Comparison of ENCODE assay signal across 8 cellular contexts in the genomic region with DNA sequence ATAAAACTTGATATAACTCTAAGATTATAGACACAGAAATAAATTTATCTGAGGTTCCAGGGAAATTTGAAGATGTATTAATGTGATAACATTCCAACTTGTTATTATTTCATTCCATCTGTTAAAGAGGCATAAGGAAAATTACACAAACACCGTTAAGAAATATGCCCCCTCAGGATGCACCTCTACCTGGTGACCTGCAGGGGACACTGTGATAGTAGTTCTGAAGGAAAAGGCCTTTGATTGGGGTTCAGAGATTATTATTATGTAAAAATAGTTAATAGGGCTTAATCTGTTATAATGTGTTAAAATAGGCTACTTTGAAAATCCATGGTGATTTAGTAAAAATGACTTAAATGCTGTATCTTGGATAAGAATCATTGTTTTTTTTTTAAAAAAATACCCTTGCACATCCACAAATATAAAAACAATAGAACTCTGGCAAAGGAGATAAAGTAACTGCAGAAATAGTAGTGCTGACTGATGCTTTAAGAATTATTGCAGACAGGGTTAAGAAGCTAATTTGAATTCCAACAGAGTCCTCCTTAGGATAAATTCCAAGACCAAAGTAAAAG. TPM values are rescaled to one million over a fixed set of nuclear protein-coding genes. Genes with fewer than 3 reads are reported as not detected.
A peak's percentile ranks its signal among the peaks of the same experiment; 100 is the strongest.
DNase-seq lines count a peak whose midpoint lies in the region; ATAC-seq and TF ChIP-seq lines count a peak whose summit lies in the region.

No MANE protein-coding gene starts in this region.

- ATAC-seq in HG02870 (IDR thresholded peaks at IDR 0.05; ENCODE audit: unreplicated experiment), result peak; percentile 78

- H3K27me3 ChIP-seq in Peyer's patch (no peaks in the 10 kb centered on the region), esophagus squamous epithelium (no peaks in the 10 kb centered on the region), smooth muscle cell (ENCODE audit: low read depth) (no peaks in the 10 kb centered on the region)

- H3K9me3 ChIP-seq in Peyer's patch (no peaks in the 10 kb centered on the region), esophagus squamous epithelium (no peaks in the 10 kb centered on the region), smooth muscle cell (replicated peaks; ENCODE audit: low read depth) (no peaks in the 10 kb centered on the region)

- no peak overlapping the region for H2AFZ ChIP-seq in smooth muscle cell (ENCODE audit: low read depth)

- 0 to 2% methylated on average over 1 of the region's 1 CpG for WGBS in esophagus squamous epithelium, 2 donors
- WGBS in smooth muscle cell (ENCODE audit: low lambda C conversion rate), result 27% methylated on average over 1 of the region's 1 CpG

- H3K27ac ChIP-seq in Peyer's patch (no peak overlapping the region), esophagus squamous epithelium (no peak overlapping the region), smooth muscle cell (ENCODE audit: low read depth) (no peak overlapping the region), coronary artery (no peak overlapping the region)

- H3F3A ChIP-seq in smooth muscle cell (ENCODE audit: low read depth), result no peaks in the 10 kb centered on the region

- no peak for TF ChIP-seq POLR2A in Peyer's patch (IDR thresholded peaks at IDR 0.05)
- TF ChIP-seq POLR2A in esophagus squamous epithelium (IDR thresholded peaks at IDR 0.05), result no peak

- intact Hi-C loops in esophagus squamous epithelium (cut with DNase I), result no loop called here

- H4K20me1 ChIP-seq in smooth muscle cell (ENCODE audit: low read depth), result no peaks in the 10 kb centered on the region

- no peak overlapping the region for H3K4me2 ChIP-seq in smooth muscle cell

- no peak overlapping the region for H3K9ac ChIP-seq in smooth muscle cell (ENCODE audit: low read depth)

- H3K36me3 ChIP-seq in Peyer's patch, result no peaks in the 10 kb centered on the region
- H3K36me3 ChIP-seq in esophagus squamous epithelium, result no peaks in the 10 kb centered on the region
- H3K36me3 ChIP-seq in smooth muscle cell (ENCODE audit: low read depth), result no peaks in the 10 kb centered on the region

- H3K79me2 ChIP-seq in smooth muscle cell (ENCODE audit: low read depth), result no peaks in the 10 kb centered on the region

- H3K4me3 ChIP-seq in AG10803 (ENCODE audit: low read length) (no peak overlapping the region), GM12864 (ENCODE audit: low read depth, low read length) (no peak overlapping the region), Peyer's patch (no peak overlapping the region), esophagus squamous epithelium (no peak overlapping the region), smooth muscle cell (no peak overlapping the region), coronary artery (no peak overlapping the region)

- no peaks in the 10 kb centered on the region for H3K4me1 ChIP-seq in Peyer's patch
- H3K4me1 ChIP-seq in esophagus squamous epithelium, result peaks cover 0 to 1% (median 0%) of the 10 kb centered on the region in 3 donors
- H3K4me1 ChIP-seq in smooth muscle cell (ENCODE audit: low read depth), result no peaks in the 10 kb centered on the region

- peak; percentile 26 for DNase-seq in AG10803 (ENCODE audit: low read depth)
- no peak for DNase-seq in GM12864 (ENCODE audit: low read depth)
- DNase-seq in Peyer's patch, result peak in 1 of 3 donors; percentile 55
- no peak for DNase-seq in esophagus squamous epithelium (lab: John Stamatoyannopoulos, UW)
- DNase-seq in smooth muscle cell (lab: John Stamatoyannopoulos, UW; ENCODE audit: unreplicated experiment), result no peak
- DNase-seq in stimulated activated naive CD4-positive, alpha-beta T cell treated with Interleukin-2 at 50 U/mL for 16 hours (lab: John Stamatoyannopoulos, UW), result no peak
- no peak for DNase-seq in coronary artery (ENCODE audit: low spot score)

- peak; percentile 85 for TF ChIP-seq CTCF in AG10803 (conservative IDR thresholded peaks at IDR 0.05; ENCODE audit: low read length)
- peak; percentile 81 for TF ChIP-seq CTCF in GM12864 (IDR thresholded peaks at IDR 0.05; ENCODE audit: low read depth, low read length, missing control alignments)
- peak; percentile 41 to 76 (median 63) for TF ChIP-seq CTCF in Peyer's patch (IDR thresholded peaks at IDR 0.05)
- peak in 5 of 6 experiments; percentile 38 to 71 (median 63) for TF ChIP-seq CTCF in esophagus squamous epithelium (IDR thresholded peaks at IDR 0.05)
- TF ChIP-seq CTCF in smooth muscle cell (IDR thresholded peaks at IDR 0.05; ENCODE audit: borderline replicate concordance, insufficient read depth, poor library complexity, severe bottlenecking), result peak; percentile 59
- TF ChIP-seq CTCF in coronary artery (IDR thresholded peaks at IDR 0.05), result no peak

RNA-seq across cellular contexts. Expression of a gene that starts 6.1 kb away (rescaled TPM):
- total RNA-seq in Peyer's patch, result 10 to 100 TPM in 1 of 4 donors, 1 to 10 TPM in 3; 3.7 to 10.7 (median 7.6) TPM
- 1 to 10 TPM; 3.1 to 9.0 (median 6.1) TPM for total RNA-seq in esophagus squamous epithelium
- total RNA-seq in smooth muscle cell, result 10.1 and 12.4 TPM in 2 replicates
- 1.5 and 2.5 TPM in 2 replicates for polyA plus RNA-seq in smooth muscle cell

RNA-seq across cellular contexts. Expression of a gene that starts 35.1 kb away (rescaled TPM):
- total RNA-seq in Peyer's patch (10 to 100 TPM in 3 of 4 donors, 1 to 10 TPM in 1; 9.9 to 30.8 (median 22.7) TPM), esophagus squamous epithelium (10 to 100 TPM; 18.4 to 24.6 (median 22.5) TPM), smooth muscle cell (24.2 and 39.6 TPM in 2 replicates)
- polyA plus RNA-seq in smooth muscle cell, result 121 and 128 TPM in 2 replicates

RNA-seq across cellular contexts. Expression of a gene that starts 35.3 kb away (rescaled TPM):
- 10 to 100 TPM; 17.0 to 59.4 (median 20.4) TPM for total RNA-seq in Peyer's patch
- total RNA-seq in esophagus squamous epithelium, result 10 to 100 TPM in 2 of 4 donors, 1 to 10 TPM in 2; 5.0 to 19.8 (median 12.4) TPM
- total RNA-seq in smooth muscle cell, result 5.7 and 10.2 TPM in 2 replicates
- polyA plus RNA-seq in smooth muscle cell, result 6.1 and 6.7 TPM in 2 replicates

RNA-seq across cellular contexts. Expression of a gene that starts 44.9 kb away (rescaled TPM):
- total RNA-seq in Peyer's patch, result 10 to 100 TPM in 3 of 4 donors, 1 to 10 TPM in 1; 7.4 to 86.0 (median 51.8) TPM
- 1 to 10 TPM; 3.3 to 7.2 (median 4.2) TPM for total RNA-seq in esophagus squamous epithelium
- total RNA-seq in smooth muscle cell, result 0.27 and 0.31 TPM in 2 replicates
- polyA plus RNA-seq in smooth muscle cell, result 0.67 and 1.1 TPM in 2 replicates
